10 cellular contexts compared by ENCODE assay signal in the genomic region with DNA sequence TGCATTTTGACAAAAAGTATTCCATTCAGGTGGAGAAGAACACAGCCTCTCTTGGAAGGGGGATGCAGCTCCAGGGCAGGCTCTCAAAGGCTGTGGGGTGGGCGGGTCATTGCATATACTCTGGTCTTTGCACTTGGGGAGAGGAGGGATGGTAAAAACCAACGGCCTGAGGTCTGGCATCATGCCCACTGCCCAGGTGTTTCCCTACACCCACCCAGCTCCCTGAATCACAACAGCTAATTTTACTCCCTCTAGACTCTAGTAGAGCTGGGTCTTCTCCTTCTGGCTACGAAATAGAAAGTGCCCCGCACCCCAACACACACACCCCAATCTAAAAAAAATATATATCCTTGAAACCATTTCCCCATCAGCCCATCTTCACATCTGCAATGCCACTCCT. TPM values are rescaled to one million over a fixed set of nuclear protein-coding genes. Genes with fewer than 3 reads are reported as not detected.
DNase-seq lines count a peak whose midpoint lies in the region; ATAC-seq, FAIRE-seq and TF ChIP-seq lines count a peak whose summit lies in the region.
"Had no signal": no experiment of that assay in that cellular context is flagged by ENCODE, and none has a peak within 500 bp of the region (broad histone marks: within the 10 kb centered on the region; RNA-seq: fewer than 3 reads in every experiment).

No MANE protein-coding gene starts in this region.

- CTCF ChIA-PET in CD8-positive, alpha-beta memory T cell (lab: Charles Lee) = no interaction called here
- CTCF ChIA-PET in endothelial cell of umbilical vein (lab: Charles Lee) = interaction anchor here (0.9 to 1.9 kb wide), 5 partner anchors 22 to 231 kb away, joined by 3 to 8 read pairs (median 4); no protein-coding TSS in a partner anchor

- H3K9me3 ChIP-seq in CD8-positive, alpha-beta memory T cell (ENCODE audit: low read length) = no peaks in the 10 kb centered on the region
- H3K9me3 ChIP-seq in endothelial cell of umbilical vein (replicated peaks; ENCODE audit: control insufficient read depth, insufficient read depth, low read length) (no peaks in the 10 kb centered on the region), osteoblast (ENCODE audit: low read depth, low read length) (no peaks in the 10 kb centered on the region)

- H3K79me2 ChIP-seq in endothelial cell of umbilical vein (ENCODE audit: control insufficient read depth, insufficient read depth, low read length) (no peaks in the 10 kb centered on the region), osteoblast (ENCODE audit: insufficient read depth, low read length) (peaks cover 56% of the 10 kb centered on the region)

- no peaks in the 10 kb centered on the region for H3K4me1 ChIP-seq in CD8-positive, alpha-beta memory T cell (ENCODE audit: insufficient read depth, low read length)
- H3K4me1 ChIP-seq in endothelial cell of umbilical vein (ENCODE audit: control insufficient read depth, extremely low read depth, insufficient read depth, low read length) (peaks cover 3% of the 10 kb centered on the region), osteoblast (ENCODE audit: insufficient read depth, low read length) (peaks cover 25% of the 10 kb centered on the region)

- BruUV-seq in endothelial cell of umbilical vein (replicated peaks; lab: Mats Ljungman, UMichigan) = no TSS peak

- ATAC-seq in HG03521 (IDR thresholded peaks at IDR 0.05; ENCODE audit: unreplicated experiment) = no peak

- H2AFZ ChIP-seq in endothelial cell of umbilical vein (ENCODE audit: low read depth, low read length) (no peak overlapping the region), osteoblast (ENCODE audit: low read length) (no peak overlapping the region)

- no peak overlapping the region for H3K4me3 ChIP-seq in CD8-positive, alpha-beta memory T cell (ENCODE audit: low read length)
- H3K4me3 ChIP-seq in endothelial cell of umbilical vein (replicated peaks in 1 of 3; ENCODE audit: insufficient read depth in 1 of 3, low read depth in 1 of 3, low read length in 3 of 3) = no peak overlapping the region
- peak overlapping the region; percentile 81 for H3K4me3 ChIP-seq in osteoblast (ENCODE audit: insufficient read depth, low read length)

- peaks cover 4% of the 10 kb centered on the region for H3K27me3 ChIP-seq in CD8-positive, alpha-beta memory T cell (ENCODE audit: insufficient read depth, low read length, poor library complexity, severe bottlenecking)
- peaks cover 8 to 14% of the 10 kb centered on the region in 2 experiments for H3K27me3 ChIP-seq in endothelial cell of umbilical vein (ENCODE audit: control insufficient read depth in 2 of 2, insufficient read depth in 2 of 2, low read length in 2 of 2)
- no peaks in the 10 kb centered on the region for H3K27me3 ChIP-seq in osteoblast (ENCODE audit: insufficient read depth, low read length)

- H4K20me1 ChIP-seq in endothelial cell of umbilical vein (replicated peaks; ENCODE audit: control insufficient read depth, extremely low read depth, insufficient read depth, low read length) (no peaks in the 10 kb centered on the region), osteoblast (ENCODE audit: insufficient read depth, low read length) (peaks cover 17% of the 10 kb centered on the region)

- peaks cover 8 to 21% (median 12%) of the 10 kb centered on the region in 3 donors for H3K4me1 Mint-ChIP-seq in CD8-positive, alpha-beta memory T cell

- TF ChIP-seq POLR2A in endothelial cell of umbilical vein (IDR thresholded peaks at IDR 0.05; ENCODE audit: low read depth, low read length) = no peak

- POLR2A ChIA-PET in CD8-positive, alpha-beta memory T cell (lab: Charles Lee) = no interaction called here
- POLR2A ChIA-PET in endothelial cell of umbilical vein (lab: Charles Lee) = no interaction called here

- dilution Hi-C loops in endothelial cell of umbilical vein (cut with MboI; ENCODE audit: extremely low pct_ligation_motif_present, low sequenced_read_pairs) = no loop called here

- H3K4me3 Mint-ChIP-seq in CD8-positive, alpha-beta memory T cell = peak overlapping the region in 6 of 7 donors; percentile 3 to 71 (median 22)

- H3K9me3 Mint-ChIP-seq in CD8-positive, alpha-beta memory T cell = peaks cover 0 to 3% (median 2%) of the 10 kb centered on the region in 5 donors

- DNase-seq in CD8-positive, alpha-beta memory T cell = no peak
- DNase-seq in NAMALWA (ENCODE audit: low spot score) = peak; percentile 37
- DNase-seq in endothelial cell of umbilical vein (ENCODE audit: low read depth, low spot score) = no peak
- DNase-seq in osteoblast (ENCODE audit: insufficient read length, low spot score, missing footprints) = no peak
- DNase-seq in RKO (ENCODE audit: low spot score) = no peak
- no peak for DNase-seq in NCI-H187 treated with DMSO at 0.1 percent for 48 hours (lab: John Stamatoyannopoulos, UW)
- no peak for DNase-seq in GDM1 (lab: John Stamatoyannopoulos, UW)
- DNase-seq: NCI-H1048 had no signal

- intact Hi-C loops in endothelial cell of umbilical vein (cut with micrococcal nuclease) = loop anchor here (5.0 to 10.0 kb wide), 3 partner anchors 76 to 228 kb away; a partner anchor contains a TSS

- no peak for FAIRE-seq in endothelial cell of umbilical vein (lab: Jason Lieb, UNC)

- H3K9ac ChIP-seq in endothelial cell of umbilical vein (replicated peaks; ENCODE audit: extremely low read depth, insufficient read depth, low read length) = no peak overlapping the region

- H3K27me3 Mint-ChIP-seq in CD8-positive, alpha-beta memory T cell = peaks cover 34 to 59% of the 10 kb centered on the region in 2 donors

- no peaks in the 10 kb centered on the region for H3K36me3 ChIP-seq in CD8-positive, alpha-beta memory T cell (ENCODE audit: insufficient read depth, low read length)
- H3K36me3 ChIP-seq in endothelial cell of umbilical vein (ENCODE audit: control insufficient read depth in 2 of 2, extremely low read depth in 1 of 2, insufficient read depth in 2 of 2, low read length in 2 of 2) (no peaks in the 10 kb centered on the region), osteoblast (ENCODE audit: insufficient read depth, low read length) (peaks cover 10% of the 10 kb centered on the region)
- H3K36me3 ChIP-seq: cardiac muscle cell had no signal

- no peaks in the 10 kb centered on the region for H3K9me1 ChIP-seq in endothelial cell of umbilical vein (replicated peaks; ENCODE audit: control insufficient read depth, extremely low read depth, insufficient read depth, low read length)

- no peaks in the 10 kb centered on the region for H3K36me3 Mint-ChIP-seq in CD8-positive, alpha-beta memory T cell

- H3K27ac Mint-ChIP-seq in CD8-positive, alpha-beta memory T cell = no peak overlapping the region

- TF ChIP-seq CTCF in endothelial cell of umbilical vein (IDR thresholded peaks at IDR 0.05; ENCODE audit: extremely low read depth in 1 of 2, insufficient read depth in 1 of 2, low read depth in 1 of 2, low read length in 2 of 2) (no peak), osteoblast (IDR thresholded peaks at IDR 0.05; ENCODE audit: extremely low read depth, low read depth, low read length) (no peak)

- no peak overlapping the region for H3K27ac ChIP-seq in CD8-positive, alpha-beta memory T cell (ENCODE audit: low read depth, low read length)
- H3K27ac ChIP-seq in endothelial cell of umbilical vein (ENCODE audit: insufficient read depth, low read depth, low read length) (no peak overlapping the region), osteoblast (ENCODE audit: low read depth, low read length) (no peak overlapping the region)
- H3K27ac ChIP-seq: cardiac muscle cell had no signal

- H3K4me2 ChIP-seq in endothelial cell of umbilical vein (ENCODE audit: insufficient read depth, low read length) = peak overlapping the region; percentile 59
- peak overlapping the region; percentile 76 for H3K4me2 ChIP-seq in osteoblast (ENCODE audit: insufficient read depth, low read length)

TF ChIP-seq in endothelial cell of umbilical vein, 7 proteins besides CTCF, POLR2A, EP300 and RAD21:
- TF ChIP-seq JUN (IDR thresholded peaks at IDR 0.05; ENCODE audit: borderline replicate concordance, insufficient read depth, insufficient read length, low read depth) (no peak), POLR2AphosphoS5 (IDR thresholded peaks at IDR 0.05; ENCODE audit: insufficient read depth, low read depth, low read length) (no peak), EZH2 (IDR thresholded peaks at IDR 0.05; ENCODE audit: borderline replicate concordance, low read depth, low read length, severe bottlenecking) (no peak), MYC (IDR thresholded peaks at IDR 0.05; ENCODE audit: low read depth, low read length) (no peak), GATA2 (IDR thresholded peaks at IDR 0.05; ENCODE audit: insufficient read depth, insufficient read length, low read depth, low read length) (no peak), FOS (IDR thresholded peaks at IDR 0.05; ENCODE audit: borderline replicate concordance, insufficient read depth, low read length) (no peak)
- TF ChIP-seq, protein P1, sequence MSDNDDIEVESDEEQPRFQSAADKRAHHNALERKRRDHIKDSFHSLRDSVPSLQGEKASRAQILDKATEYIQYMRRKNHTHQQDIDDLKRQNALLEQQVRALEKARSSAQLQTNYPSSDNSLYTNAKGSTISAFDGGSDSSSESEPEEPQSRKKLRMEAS (IDR thresholded peaks at IDR 0.05; ENCODE audit: insufficient read depth, insufficient read length) = no peak

RNA-seq across cellular contexts. Expression of a gene that starts 1.0 kb away (rescaled TPM):
- under 1 TPM in 1 of 2 experiments, not detected in 1; 0.09 TPM for total RNA-seq in CD8-positive, alpha-beta memory T cell
- polyA plus RNA-seq in CD8-positive, alpha-beta memory T cell = 0.10 TPM
- total RNA-seq in endothelial cell of umbilical vein (17.2 and 22.2 TPM in 2 replicates), osteoblast (232 and 268 TPM in 2 replicates)
- polyA plus RNA-seq in endothelial cell of umbilical vein = 9.2 and 10.0 TPM in 2 replicates
- polyA plus RNA-seq in endothelial cell of umbilical vein (2011; cell fraction: cytosol; rRNA removed) = 9.0 and 11.2 TPM in 2 replicates
- 9.6 and 10.7 TPM in 2 replicates for polyA plus RNA-seq in endothelial cell of umbilical vein (2011; cell fraction: nucleus; rRNA removed)
- 8.5 and 8.6 TPM in 2 replicates for polyA plus RNA-seq in endothelial cell of umbilical vein (2012)
- 28.2 and 59.2 TPM in 2 replicates for polyA minus RNA-seq in endothelial cell of umbilical vein
- polyA minus RNA-seq in endothelial cell of umbilical vein (2011; cell fraction: cytosol; rRNA and poly(A)+ RNA removed) = not detected
- 10.5 and 17.3 TPM in 2 replicates for polyA minus RNA-seq in endothelial cell of umbilical vein (2011; cell fraction: nucleus; rRNA and poly(A)+ RNA removed)

Comparison
In these comparisons a context has a peak if more than half of its experiments do, and no peak if none do; other contexts are left out.
1. RNA of a gene that starts 1.0 kb away (total RNA-seq): 232 to 268 TPM in osteoblast and 17.2 to 22.2 TPM in endothelial cell of umbilical vein; 0.09 TPM in CD8-positive, alpha-beta memory T cell; every median in the first group is over 10 times any median in the second.